ENCODE assay signal across 8 cellular contexts in the genomic region with DNA sequence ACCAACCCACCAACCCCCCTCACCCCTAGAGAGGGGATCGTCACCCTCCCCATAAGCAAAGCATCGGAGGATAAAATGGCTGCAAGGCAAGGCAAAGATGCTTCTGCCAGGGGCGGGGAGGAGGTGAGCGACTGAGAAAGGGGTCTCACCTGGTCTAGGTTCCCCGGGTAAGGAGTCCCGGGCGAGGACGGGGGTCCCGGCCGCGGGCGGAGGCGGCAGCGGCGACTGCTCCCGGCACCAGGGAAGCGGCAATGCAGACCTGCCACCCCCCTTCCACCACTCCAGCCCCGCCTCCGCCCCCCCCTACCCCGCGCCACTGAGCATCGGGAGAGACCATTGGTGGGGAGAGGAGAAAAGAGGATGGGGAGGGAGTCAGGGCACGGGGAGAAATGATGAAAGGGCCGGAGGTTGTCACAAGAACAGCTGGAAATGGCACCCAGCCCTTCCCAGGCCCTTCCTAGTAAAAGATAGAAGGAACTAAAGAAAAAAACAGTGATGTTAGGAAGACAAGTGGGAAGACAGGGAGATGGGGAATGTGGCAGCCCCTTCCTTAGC. TPM values are rescaled to one million over a fixed set of nuclear protein-coding genes. Genes with fewer than 3 reads are reported as not detected.
DNase-seq lines count a peak whose midpoint lies in the region; ATAC-seq and TF ChIP-seq lines count a peak whose summit lies in the region.

A gene with protein sequence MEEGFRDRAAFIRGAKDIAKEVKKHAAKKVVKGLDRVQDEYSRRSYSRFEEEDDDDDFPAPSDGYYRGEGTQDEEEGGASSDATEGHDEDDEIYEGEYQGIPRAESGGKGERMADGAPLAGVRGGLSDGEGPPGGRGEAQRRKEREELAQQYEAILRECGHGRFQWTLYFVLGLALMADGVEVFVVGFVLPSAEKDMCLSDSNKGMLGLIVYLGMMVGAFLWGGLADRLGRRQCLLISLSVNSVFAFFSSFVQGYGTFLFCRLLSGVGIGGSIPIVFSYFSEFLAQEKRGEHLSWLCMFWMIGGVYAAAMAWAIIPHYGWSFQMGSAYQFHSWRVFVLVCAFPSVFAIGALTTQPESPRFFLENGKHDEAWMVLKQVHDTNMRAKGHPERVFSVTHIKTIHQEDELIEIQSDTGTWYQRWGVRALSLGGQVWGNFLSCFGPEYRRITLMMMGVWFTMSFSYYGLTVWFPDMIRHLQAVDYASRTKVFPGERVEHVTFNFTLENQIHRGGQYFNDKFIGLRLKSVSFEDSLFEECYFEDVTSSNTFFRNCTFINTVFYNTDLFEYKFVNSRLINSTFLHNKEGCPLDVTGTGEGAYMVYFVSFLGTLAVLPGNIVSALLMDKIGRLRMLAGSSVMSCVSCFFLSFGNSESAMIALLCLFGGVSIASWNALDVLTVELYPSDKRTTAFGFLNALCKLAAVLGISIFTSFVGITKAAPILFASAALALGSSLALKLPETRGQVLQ (minus strand): TSS at position 255 of the 555 bp plus-strand sequence. CDS start 4,004 bp downstream, outside the sequence.

- peak within 1 kb of the TSS; percentile 7 to 60 for H3K23ac ChIP-seq in mesenchymal stem cell (ENCODE audit: low read length in 2 of 2)

- peak within 1 kb of the TSS in 1 of 2 experiments; percentile 96 for H3K14ac ChIP-seq in mesenchymal stem cell (ENCODE audit: low read length in 2 of 2)

- H3K4me2 ChIP-seq in DOHH2 (ENCODE audit: low read length) = peak within 1 kb of the TSS; percentile 54
- H3K4me2 ChIP-seq in mesenchymal stem cell (ENCODE audit: low read length, poor library complexity, severe bottlenecking) = peak within 1 kb of the TSS; percentile 96

- H3F3A ChIP-seq in DOHH2 (ENCODE audit: control insufficient read depth, insufficient read depth) = peaks cover 13% of the 10 kb centered on the region

- H3K4me3 ChIP-seq in DOHH2 (ENCODE audit: low read length) (peak within 1 kb of the TSS; percentile 57), ectodermal cell (ENCODE audit: insufficient read depth, low read depth, low read length) (peak within 1 kb of the TSS; percentile 59), mesenchymal stem cell (ENCODE audit: insufficient read depth in 1 of 2, low read depth in 1 of 2, low read length in 2 of 2) (peak within 1 kb of the TSS; percentile 72 to 85)

- H2BK12ac ChIP-seq in mesenchymal stem cell (ENCODE audit: low read length in 2 of 2) = peak within 1 kb of the TSS in 1 of 2 experiments; percentile 81

- peak within 1 kb of the TSS; percentile 62 for H4K91ac ChIP-seq in mesenchymal stem cell (ENCODE audit: low read length)

- peak within 1 kb of the TSS; percentile 84 for H3K9ac ChIP-seq in mesenchymal stem cell (ENCODE audit: low read length)

- peaks cover 21% of the 10 kb centered on the region for H3K4me1 ChIP-seq in DOHH2 (ENCODE audit: control insufficient read depth, low read length)
- H3K4me1 ChIP-seq in ectodermal cell (ENCODE audit: control insufficient read depth, insufficient read depth, low read length) = peaks cover 20% of the 10 kb centered on the region
- peaks cover 18% of the 10 kb centered on the region for H3K4me1 ChIP-seq in mesenchymal stem cell (ENCODE audit: control insufficient read depth, insufficient read depth, low read depth, low read length)

- H3K4ac ChIP-seq in mesenchymal stem cell (ENCODE audit: low read depth in 1 of 2, low read length in 2 of 2) = peak within 1 kb of the TSS in 1 of 2 experiments; percentile 79

- no peak for ATAC-seq in HG03342 (IDR thresholded peaks at IDR 0.05; ENCODE audit: unreplicated experiment)
- ATAC-seq in HG02798 (IDR thresholded peaks at IDR 0.05; ENCODE audit: poor library complexity, unreplicated experiment) = no peak

- H2BK5ac ChIP-seq in mesenchymal stem cell (ENCODE audit: low read depth, low read length, poor library complexity, severe bottlenecking) = no peak within 1 kb of the TSS

- peaks cover 12% of the 10 kb centered on the region for H3K79me1 ChIP-seq in mesenchymal stem cell (replicated peaks; ENCODE audit: low read length, poor library complexity, severe bottlenecking)

- H3K27me3 ChIP-seq in DOHH2 (ENCODE audit: control insufficient read depth, low read length) (peaks cover 23% of the 10 kb centered on the region), ectodermal cell (ENCODE audit: control insufficient read depth, insufficient read depth, low read length, poor library complexity, severe bottlenecking) (no peaks in the 10 kb centered on the region), mesenchymal stem cell (ENCODE audit: control insufficient read depth in 1 of 2, insufficient read depth in 1 of 2, low read length in 2 of 2) (no peaks in the 10 kb centered on the region)

- H3K9me3 ChIP-seq in DOHH2 (ENCODE audit: control insufficient read depth, insufficient read depth, low read length) = no peaks in the 10 kb centered on the region
- no peaks in the 10 kb centered on the region for H3K9me3 ChIP-seq in ectodermal cell (ENCODE audit: control insufficient read depth, low read length)
- no peaks in the 10 kb centered on the region for H3K9me3 ChIP-seq in mesenchymal stem cell (ENCODE audit: control insufficient read depth, low read length)

- 1% methylated on average over 18 to 24 of the region's 24 CpGs for WGBS in ectodermal cell, 2 experiments
- 0% methylated on average over 4 of the region's 24 CpGs for WGBS in mesenchymal stem cell

- H2AK5ac ChIP-seq in mesenchymal stem cell (ENCODE audit: low read length, severe bottlenecking) = no peak within 1 kb of the TSS

- peak within 1 kb of the TSS; percentile 87 to 93 for H3K18ac ChIP-seq in mesenchymal stem cell (ENCODE audit: low read depth in 1 of 2, low read length in 2 of 2)

- H2AFZ ChIP-seq in mesenchymal stem cell (ENCODE audit: low read depth, low read length) = peak within 1 kb of the TSS; percentile 84

- H3K79me2 ChIP-seq in DOHH2 (ENCODE audit: control insufficient read depth, low read length) = no peaks in the 10 kb centered on the region

- peak within 1 kb of the TSS; percentile 93 for H4K8ac ChIP-seq in mesenchymal stem cell (ENCODE audit: low read length)

- no peak for TF ChIP-seq CTCF in DOHH2 (IDR thresholded peaks at IDR 0.05; ENCODE audit: low read depth, low read length, poor library complexity, severe bottlenecking)

- H3K9me2 ChIP-seq in DOHH2 (replicated peaks; ENCODE audit: control insufficient read depth, low read length) = no peaks in the 10 kb centered on the region

- H2BK15ac ChIP-seq in mesenchymal stem cell (ENCODE audit: low read depth, poor library complexity, severe bottlenecking) = peak within 1 kb of the TSS; percentile 78

- DNase-seq in NCI-H187 (lab: John Stamatoyannopoulos, UW) = peak; percentile 83 to 85
- DNase-seq in activated CD4-positive, alpha-beta T cell treated with anti-CD3 and anti-CD28 coated beads for 48 hours = peak; percentile 55
- DNase-seq in mesenchymal stem cell = peak; percentile 84
- DNase-seq in stimulated activated CD8-positive, alpha-beta memory T cell treated with anti-CD3 and anti-CD28 coated beads, Interleukin-7, amount 100 ng/mL, for 24 hours (ENCODE audit: low read depth) = peak; percentile 14

- H2BK120ac ChIP-seq in mesenchymal stem cell (ENCODE audit: low read depth, low read length) = peak within 1 kb of the TSS; percentile 42

- H3K36me3 ChIP-seq in DOHH2 (ENCODE audit: control insufficient read depth, low read length) (peaks cover 9% of the 10 kb centered on the region), ectodermal cell (ENCODE audit: control insufficient read depth, insufficient read depth, low read length) (peaks cover 5% of the 10 kb centered on the region), mesenchymal stem cell (ENCODE audit: control insufficient read depth in 1 of 2, insufficient read depth in 2 of 2, low read depth in 1 of 2, low read length in 2 of 2) (peaks cover 11 to 14% of the 10 kb centered on the region in 2 experiments)

- no peaks in the 10 kb centered on the region for H4K20me1 ChIP-seq in DOHH2 (ENCODE audit: control insufficient read depth, insufficient read depth, low read depth, low read length)

- H3K27ac ChIP-seq in DOHH2 (ENCODE audit: low read depth, low read length) = no peak within 1 kb of the TSS
- H3K27ac ChIP-seq in ectodermal cell (ENCODE audit: insufficient read depth, low read depth, low read length, poor library complexity, severe bottlenecking) = no peak within 1 kb of the TSS
- no peak within 1 kb of the TSS for H3K27ac ChIP-seq in mesenchymal stem cell (ENCODE audit: low read length, poor library complexity, severe bottlenecking)

RNA-seq across cellular contexts. Expression of the gene that starts here (rescaled TPM):
- polyA plus RNA-seq in ectodermal cell (2013, experiment 1 of 4) = 60.4 TPM
- polyA plus RNA-seq in ectodermal cell (2013, experiment 2 of 4) = 68.0 TPM
- polyA plus RNA-seq in ectodermal cell (2013, experiment 3 of 4) = 43.5 TPM
- 49.3 TPM for polyA plus RNA-seq in ectodermal cell (2013, experiment 4 of 4)
- 44.6 TPM for polyA plus RNA-seq in mesenchymal stem cell (2013, experiment 1 of 2)
- 44.3 TPM for polyA plus RNA-seq in mesenchymal stem cell (2013, experiment 2 of 2)

Comparison
In these comparisons a context has a peak if more than half of its experiments do, and no peak if none do; other contexts are left out.
1. DNase-seq: peak in every context shown above with its lines; median percentile 84 in NCI-H187; 84 in mesenchymal stem cell; 55 in activated CD4-positive, alpha-beta T cell treated with anti-CD3 and anti-CD28 coated beads for 48 hours; 14 in stimulated activated CD8-positive, alpha-beta memory T cell treated with anti-CD3 and anti-CD28 coated beads, Interleukin-7, amount 100 ng/mL, for 24 hours.